8 cellular contexts compared by ENCODE assay signal in the genomic region with DNA sequence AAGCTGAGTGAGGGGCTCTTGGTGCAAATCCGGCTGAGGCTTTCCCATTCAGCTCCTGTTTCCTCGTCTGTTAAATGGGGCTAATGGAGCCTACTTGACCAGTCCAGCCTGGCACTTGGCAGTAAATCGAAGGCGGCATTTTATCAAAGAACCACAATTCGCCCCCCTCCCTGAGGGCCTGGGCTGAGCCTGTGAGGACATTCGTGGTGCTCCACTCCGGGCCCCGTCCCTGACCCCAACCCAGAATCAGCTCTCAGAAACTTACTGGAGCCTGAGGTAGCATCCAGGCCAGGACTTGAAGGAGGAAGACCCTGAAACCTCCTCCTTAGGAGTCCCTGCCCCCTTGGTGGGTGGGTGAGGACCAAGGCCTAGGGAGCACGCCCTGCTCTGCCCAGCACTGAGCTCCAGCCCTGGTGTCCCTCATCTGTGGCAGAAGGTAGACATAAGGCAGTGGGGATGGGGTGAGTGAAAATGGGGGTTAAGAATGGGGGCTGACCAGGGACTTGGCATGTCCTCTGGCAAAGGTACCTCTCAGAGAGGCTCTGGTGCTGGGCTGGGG. TPM values are rescaled to one million over a fixed set of nuclear protein-coding genes. Genes with fewer than 3 reads are reported as not detected.
DNase-seq lines count a peak whose midpoint lies in the region; ATAC-seq and TF ChIP-seq lines count a peak whose summit lies in the region.
"Had no signal": no experiment of that assay in that cellular context is flagged by ENCODE, and none has a peak within 500 bp of the region (broad histone marks: within the 10 kb centered on the region; RNA-seq: fewer than 3 reads in every experiment).

No MANE protein-coding gene starts in this region.

- H3K4me3 Mint-ChIP-seq in IgD-negative memory B cell: peak overlapping the region in 2 of 4 donors; percentile 24 to 97

- H3K4me1 Mint-ChIP-seq in IgD-negative memory B cell: peaks cover 10 to 22% (median 20%) of the 10 kb centered on the region in 3 donors

- no peaks in the 10 kb centered on the region for H3K9me3 ChIP-seq in adipocyte (ENCODE audit: control insufficient read depth, low read length)
- no peaks in the 10 kb centered on the region for H3K9me3 ChIP-seq in lower lobe of right lung
- no peaks in the 10 kb centered on the region for H3K9me3 ChIP-seq in stomach smooth muscle (ENCODE audit: control insufficient read depth in 2 of 2, low read length in 2 of 2)

- H3K36me3 Mint-ChIP-seq in IgD-negative memory B cell: peaks cover 2% of the 10 kb centered on the region

- H3K4me1 ChIP-seq in adipocyte (ENCODE audit: control insufficient read depth, insufficient read depth, low read length) (peaks cover 34% of the 10 kb centered on the region), lower lobe of right lung (peaks cover 47% of the 10 kb centered on the region), stomach smooth muscle (ENCODE audit: control insufficient read depth, insufficient read depth, low read length) (peaks cover 38% of the 10 kb centered on the region)

- no peaks in the 10 kb centered on the region for H3K27me3 Mint-ChIP-seq in IgD-negative memory B cell

- peak overlapping the region; percentile 64 for H3K9ac ChIP-seq in adipocyte (ENCODE audit: low read length)
- peak overlapping the region; percentile 55 to 56 for H3K9ac ChIP-seq in stomach smooth muscle (ENCODE audit: low read length in 2 of 2)

- H3K27ac ChIP-seq in lower lobe of right lung: peak overlapping the region; percentile 95
- H3K27ac ChIP-seq in stomach smooth muscle (ENCODE audit: low read length): peak overlapping the region; percentile 90

- H3K4me3 ChIP-seq in adipocyte (ENCODE audit: low read length) (no peak overlapping the region), lower lobe of right lung (no peak overlapping the region), stomach smooth muscle (ENCODE audit: low read length in 2 of 2) (peak overlapping the region in 1 of 2 donors; percentile 40)
- H3K4me3 ChIP-seq: K562 had no signal

- H3K27me3 ChIP-seq in adipocyte (replicated peaks; ENCODE audit: control insufficient read depth, insufficient read depth, low read length): no peaks in the 10 kb centered on the region
- no peaks in the 10 kb centered on the region for H3K27me3 ChIP-seq in lower lobe of right lung (ENCODE audit: low read depth)
- H3K27me3 ChIP-seq in stomach smooth muscle (ENCODE audit: control insufficient read depth in 1 of 2, insufficient read depth in 2 of 2, low read length in 2 of 2): no peaks in the 10 kb centered on the region

- H3K36me3 ChIP-seq in adipocyte (ENCODE audit: control insufficient read depth, insufficient read depth, low read length, severe bottlenecking) (peaks cover 49% of the 10 kb centered on the region), lower lobe of right lung (peaks cover 50% of the 10 kb centered on the region), stomach smooth muscle (ENCODE audit: control insufficient read depth in 2 of 2, insufficient read depth in 2 of 2, low read length in 2 of 2) (peaks cover 27 to 30% of the 10 kb centered on the region in 2 donors)

- no peak for TF ChIP-seq CTCF in lower lobe of right lung (IDR thresholded peaks at IDR 0.05)

- no peaks in the 10 kb centered on the region for H3K9me3 Mint-ChIP-seq in IgD-negative memory B cell

- intact Hi-C loops in lower lobe of right lung (cut with DNase I): no loop called here

- ATAC-seq in lower lobe of right lung: no peak
- no peak for ATAC-seq in GM18519 (IDR thresholded peaks at IDR 0.05; ENCODE audit: low FRiP score, unreplicated experiment)
- ATAC-seq: K562 had no signal

- no peak for DNase-seq in adipocyte (ENCODE audit: low read depth)
- DNase-seq in lower lobe of right lung: no peak
- DNase-seq in DMS 273 treated with DMSO at 0.1 percent for 48 hours (lab: John Stamatoyannopoulos, UW): no peak
- no peak for DNase-seq in hippocampal formation (lab: John Stamatoyannopoulos, UW)

- H3K27ac Mint-ChIP-seq in IgD-negative memory B cell: peak overlapping the region in 2 of 3 donors; percentile 32 to 56

RNA-seq across cellular contexts. Expression of a gene that starts 2.1 kb away (rescaled TPM):
- 15.7 TPM for polyA plus RNA-seq in IgD-negative memory B cell
- total RNA-seq in lower lobe of right lung: 16.2 TPM

RNA-seq across cellular contexts. Expression of a gene that starts 24.8 kb away (rescaled TPM):
- 0.79 TPM for polyA plus RNA-seq in IgD-negative memory B cell
- 1.1 TPM for total RNA-seq in lower lobe of right lung
- total RNA-seq: K562 had no signal

RNA-seq across cellular contexts. Expression of a gene that starts 35.3 kb away (rescaled TPM):
- 44.0 TPM for polyA plus RNA-seq in IgD-negative memory B cell
- 27.4 TPM for total RNA-seq in lower lobe of right lung

RNA-seq across cellular contexts. Expression of a gene that starts 44.9 kb away (rescaled TPM):
- not detected for polyA plus RNA-seq in IgD-negative memory B cell
- total RNA-seq in lower lobe of right lung: 3.1 TPM
